In genomic region chr5:65483474-65484346, GRCh38 we compare ENCODE assay signal across 8 cellular contexts. TPM values are rescaled to one million over a fixed set of nuclear protein-coding genes. Genes with fewer than 3 reads are reported as not detected.
DNase-seq lines count a peak whose midpoint lies in the region; ATAC-seq, FAIRE-seq and TF ChIP-seq lines count a peak whose summit lies in the region.

No MANE protein-coding gene starts in this region.

- H3K36me3 ChIP-seq in SK-N-MC (ENCODE audit: insufficient read depth, low read length) (no peaks in the 10 kb centered on the region), mucosa of descending colon (ENCODE audit: low read depth) (no peaks in the 10 kb centered on the region), vagina (no peaks in the 10 kb centered on the region)

- peak overlapping the region; percentile 80 for H3K4me3 ChIP-seq in SK-N-MC
- no peak overlapping the region for H3K4me3 ChIP-seq in mucosa of descending colon
- peak overlapping the region; percentile 45 for H3K4me3 ChIP-seq in vagina

- FAIRE-seq in endometrium (lab: Jason Lieb, UNC), result peak; percentile 92

- ATAC-seq in mucosa of descending colon, result peak; percentile 74

- no peaks in the 10 kb centered on the region for H3K36me3 Mint-ChIP-seq in activated CD4-positive, alpha-beta T cell treated with anti-CD3 and anti-CD28 coated beads, Interleukin-2, amount 10 ng/mL, durations not matched to agents 24 days and 14 days (ENCODE audit: low read depth)

- H3K9me3 ChIP-seq in SK-N-MC (ENCODE audit: low read depth, low read length), result no peaks in the 10 kb centered on the region
- no peaks in the 10 kb centered on the region for H3K9me3 ChIP-seq in mucosa of descending colon
- H3K9me3 ChIP-seq in vagina, result no peaks in the 10 kb centered on the region

- no peaks in the 10 kb centered on the region for H3K27me3 Mint-ChIP-seq in activated CD4-positive, alpha-beta T cell treated with anti-CD3 and anti-CD28 coated beads, Interleukin-2, amount 10 ng/mL, durations not matched to agents 24 days and 14 days

- DNase-seq in activated CD4-positive, alpha-beta T cell treated with anti-CD3 and anti-CD28 coated beads, Interleukin-2, amount 10 ng/mL, durations not matched to agents 24 days and 14 days, result peak; percentile 59
- DNase-seq in activated CD4-positive, alpha-beta T cell treated with anti-CD3 and anti-CD28 coated beads, Interleukin-2, amount 50 U/mL, for 4 hours, result no peak
- DNase-seq in HCEC 1CT (peak; percentile 85), LoVo (ENCODE audit: low spot score) (peak; percentile 80), SK-N-MC (ENCODE audit: low read depth, low spot score) (no peak), mucosa of descending colon (no peak), vagina (ENCODE audit: extremely low spot score in 2 of 2) (no peak)

- TF ChIP-seq CTCF in mucosa of descending colon (IDR thresholded peaks at IDR 0.05), result no peak
- TF ChIP-seq CTCF in vagina (IDR thresholded peaks at IDR 0.05), result peak; percentile 53 to 71 (median 64)

- peak overlapping the region; percentile 75 for H3K27ac Mint-ChIP-seq in activated CD4-positive, alpha-beta T cell treated with anti-CD3 and anti-CD28 coated beads, Interleukin-2, amount 10 ng/mL, durations not matched to agents 24 days and 14 days

- TF ChIP-seq POLR2A in vagina (IDR thresholded peaks at IDR 0.05), result no peak

- no peaks in the 10 kb centered on the region for H3K27me3 ChIP-seq in vagina

- intact Hi-C loops in activated CD4-positive, alpha-beta T cell treated with anti-CD3 and anti-CD28 coated beads, Interleukin-2, amount 10 ng/mL, durations not matched to agents 24 days and 14 days (cut with micrococcal nuclease), result loop anchor here (1.0 to 10.0 kb wide), 9 partner anchors 79 to 848 kb away; partner anchors contain the start of genes CENPK, CWC27, PPWD1 and SREK1
- intact Hi-C loops in mucosa of descending colon (cut with DNase I, micrococcal nuclease), result loop anchor here (2.0 to 10.0 kb wide), 5 partner anchors 381 to 849 kb away; no protein-coding TSS in a partner anchor
- intact Hi-C loops in vagina (cut with DNase I), result loop anchor here (10.0 kb wide), 1 partner anchor 669 kb away; no protein-coding TSS in a partner anchor

- H3K4me1 ChIP-seq in mucosa of descending colon (ENCODE audit: low read depth) (peaks cover 17% of the 10 kb centered on the region), vagina (peaks cover 17% of the 10 kb centered on the region)

- H3K9ac ChIP-seq in SK-N-MC (ENCODE audit: insufficient read length), result peak overlapping the region; percentile 65

- H3K4me3 Mint-ChIP-seq in activated CD4-positive, alpha-beta T cell treated with anti-CD3 and anti-CD28 coated beads, Interleukin-2, amount 10 ng/mL, durations not matched to agents 24 days and 14 days, result no peak overlapping the region

- H3K9me3 Mint-ChIP-seq in activated CD4-positive, alpha-beta T cell treated with anti-CD3 and anti-CD28 coated beads, Interleukin-2, amount 10 ng/mL, durations not matched to agents 24 days and 14 days, result no peaks in the 10 kb centered on the region

- H3K4me1 Mint-ChIP-seq in activated CD4-positive, alpha-beta T cell treated with anti-CD3 and anti-CD28 coated beads, Interleukin-2, amount 10 ng/mL, durations not matched to agents 24 days and 14 days, result peaks cover 18% of the 10 kb centered on the region

- peak overlapping the region; percentile 43; the same call in 1 of the 2 replicates for H3K27ac ChIP-seq in SK-N-MC
- H3K27ac ChIP-seq in vagina, result peak overlapping the region; percentile 91

RNA-seq across cellular contexts. Expression of gene ADAMTS6, which starts 2.0 kb away (rescaled TPM):
- total RNA-seq in activated CD4-positive, alpha-beta T cell treated with anti-CD3 and anti-CD28 coated beads, Interleukin-2, amount 10 ng/mL, durations not matched to agents 24 days and 14 days, result 0.73 and 0.89 TPM in 2 replicates
- total RNA-seq in mucosa of descending colon, result 1 to 10 TPM in 2 of 3 donors, under 1 TPM in 1; 0.69 to 3.6 (median 1.4) TPM
- total RNA-seq in vagina, result 1.5 TPM

Comparison
In these comparisons a context has a peak if more than half of its experiments do, and no peak if none do; other contexts are left out.
1. DNase-seq: peak in activated CD4-positive, alpha-beta T cell treated with anti-CD3 and anti-CD28 coated beads, Interleukin-2, amount 10 ng/mL, durations not matched to agents 24 days and 14 days (single experiment), HCEC 1CT (single experiment) and LoVo (single experiment); none in activated CD4-positive, alpha-beta T cell treated with anti-CD3 and anti-CD28 coated beads, Interleukin-2, amount 50 U/mL, for 4 hours (0 of 2), SK-N-MC (single experiment), mucosa of descending colon (0 of 3) and vagina (0 of 2).